In genomic region chr6:108174371-108175175, GRCh38 we compare ENCODE assay signal across 10 cellular contexts. TPM values are rescaled to one million over a fixed set of nuclear protein-coding genes. Genes with fewer than 3 reads are reported as not detected.
DNase-seq lines count a peak whose midpoint lies in the region; ATAC-seq and TF ChIP-seq lines count a peak whose summit lies in the region.
"Had no signal": no experiment of that assay in that cellular context is flagged by ENCODE, and none has a peak within 500 bp of the region (broad histone marks: within the 10 kb centered on the region; RNA-seq: fewer than 3 reads in every experiment).

No MANE protein-coding gene starts in this region.

- H3K27me3 Mint-ChIP-seq in activated naive CD8-positive, alpha-beta T cell treated with anti-CD3 and anti-CD28 coated beads for 36 hours, result peaks cover 98% of the 10 kb centered on the region

- H3K9me3 ChIP-seq in heart left ventricle (no peaks in the 10 kb centered on the region), thoracic aorta (no peaks in the 10 kb centered on the region)
- H3K9me3 ChIP-seq: esophagus muscularis mucosa had no signal

- H3K4me3 Mint-ChIP-seq in activated naive CD8-positive, alpha-beta T cell treated with anti-CD3 and anti-CD28 coated beads for 36 hours, result no peak overlapping the region

- no peaks in the 10 kb centered on the region for H3K36me3 Mint-ChIP-seq in activated naive CD8-positive, alpha-beta T cell treated with anti-CD3 and anti-CD28 coated beads for 36 hours

- peaks cover 11% of the 10 kb centered on the region for H3K4me1 Mint-ChIP-seq in activated naive CD8-positive, alpha-beta T cell treated with anti-CD3 and anti-CD28 coated beads for 36 hours

- H3K4me1 ChIP-seq in heart left ventricle, result peaks cover 0 to 31% (median 13%) of the 10 kb centered on the region in 12 donors
- H3K4me1 ChIP-seq in thoracic aorta (ENCODE audit: control insufficient read depth in 1 of 2, low read depth in 2 of 2), result peaks cover 9 to 19% of the 10 kb centered on the region in 2 donors

- peak in 3 of 4 donors; percentile 58 to 72 (median 60) for ATAC-seq in heart left ventricle
- ATAC-seq in Right ventricle myocardium superior (ENCODE audit: poor library complexity), result no peak
- no peak for ATAC-seq in thoracic aorta (ENCODE audit: insufficient number of reproducible peaks, low FRiP score, low read depth)
- no peak for ATAC-seq in GM18861 (IDR thresholded peaks at IDR 0.05; ENCODE audit: unreplicated experiment)

- no peak for TF ChIP-seq CTCF in heart left ventricle (IDR thresholded peaks at IDR 0.05)
- no peak for TF ChIP-seq CTCF in thoracic aorta (IDR thresholded peaks at IDR 0.05)

- no peak overlapping the region for H3K4me3 ChIP-seq in heart left ventricle
- H3K4me3 ChIP-seq in thoracic aorta, result peak overlapping the region; percentile 5
- H3K4me3 ChIP-seq: BLaER1 treated with 17β-estradiol and CSF1 and Interleukin-3, amounts not matched to agents 10 nM and 100 nM had no signal

- H3K27ac ChIP-seq in heart left ventricle (no peak overlapping the region), thoracic aorta (no peak overlapping the region), substantia nigra (ENCODE audit: low read depth, low read length, poor library complexity, severe bottlenecking) (no peak overlapping the region)
- H3K27ac ChIP-seq: BLaER1 treated with 17β-estradiol and CSF1 and Interleukin-3, amounts not matched to agents 10 nM and 100 nM; esophagus muscularis mucosa had no signal

- 7 to 16% (median 11%) methylated on average over 32 to 43 of the region's 43 CpGs for WGBS in heart left ventricle, 4 donors

- no peak overlapping the region for H3K27ac Mint-ChIP-seq in activated naive CD8-positive, alpha-beta T cell treated with anti-CD3 and anti-CD28 coated beads for 36 hours

- DNase-seq in heart left ventricle (no peak), Right ventricle myocardium superior (no peak), iPS-NIHi7 (ENCODE audit: extremely low spot score) (peak; percentile 80), thoracic aorta (ENCODE audit: low spot score) (no peak), NCI-H146 treated with DMSO at 0.1 percent for 48 hours (lab: John Stamatoyannopoulos, UW; ENCODE audit: unreplicated experiment) (no peak), substantia nigra (lab: John Stamatoyannopoulos, UW) (no peak)
- peak; percentile 53 for DNase-seq in activated naive CD8-positive, alpha-beta T cell treated with anti-CD3 and anti-CD28 coated beads for 36 hours

- peaks cover 35 to 98% (median 93%) of the 10 kb centered on the region in 9 donors for H3K27me3 ChIP-seq in heart left ventricle
- peaks cover 23% of the 10 kb centered on the region for H3K27me3 ChIP-seq in thoracic aorta (replicated peaks; ENCODE audit: insufficient read depth)

- intact Hi-C loops in heart left ventricle (cut with DNase I) (no loop called here), Right ventricle myocardium superior (cut with DNase I) (no loop called here)

- no peak for TF ChIP-seq POLR2A in heart left ventricle (IDR thresholded peaks at IDR 0.05)

- H3K36me3 ChIP-seq in heart left ventricle (no peaks in the 10 kb centered on the region), thoracic aorta (no peaks in the 10 kb centered on the region)
- H3K36me3 ChIP-seq: BLaER1 treated with 17β-estradiol and CSF1 and Interleukin-3, amounts not matched to agents 10 nM and 100 nM; esophagus muscularis mucosa had no signal

- no peaks in the 10 kb centered on the region for H3K9me3 Mint-ChIP-seq in activated naive CD8-positive, alpha-beta T cell treated with anti-CD3 and anti-CD28 coated beads for 36 hours

RNA-seq across cellular contexts. Expression of gene NR2E1, which starts 8.8 kb away (rescaled TPM):
- total RNA-seq in heart left ventricle (not detected), Right ventricle myocardium superior (not detected), thoracic aorta (not detected)
- not detected for polyA plus RNA-seq in heart left ventricle
- not detected for total RNA-seq in activated naive CD8-positive, alpha-beta T cell treated with anti-CD3 and anti-CD28 coated beads for 36 hours
- total RNA-seq: esophagus muscularis mucosa had no signal

Comparison
In these comparisons a context has a peak if more than half of its experiments do, and no peak if none do; other contexts are left out.
1. ATAC-seq: peak in heart left ventricle (3 of 4); none in Right ventricle myocardium superior (single experiment), thoracic aorta (single experiment) and GM18861 (single experiment).
2. DNase-seq: peak in activated naive CD8-positive, alpha-beta T cell treated with anti-CD3 and anti-CD28 coated beads for 36 hours (single experiment) and iPS-NIHi7 (single experiment); none in heart left ventricle (0 of 5), Right ventricle myocardium superior (single experiment), thoracic aorta (single experiment), NCI-H146 treated with DMSO at 0.1 percent for 48 hours (single experiment) and substantia nigra (0 of 49).